8 cellular contexts compared by ENCODE assay signal in genomic region chr17:3004150-3004801, GRCh38. TPM values are rescaled to one million over a fixed set of nuclear protein-coding genes. Genes with fewer than 3 reads are reported as not detected.
DNase-seq lines count a peak whose midpoint lies in the region; ATAC-seq, FAIRE-seq and TF ChIP-seq lines count a peak whose summit lies in the region.

No MANE protein-coding gene starts in this region.

- in situ Hi-C loops in HepG2 (cut with HindIII; ENCODE audit: extremely low pct_ligation_motif_present, low pct_unique_long_range_greater_than_20kb), result no loop called here

- H3K27me3 Mint-ChIP-seq in activated CD4-positive, alpha-beta T cell treated with anti-CD3 and anti-CD28 coated beads, Interleukin-2, amount 10 ng/mL, durations not matched to agents 24 days and 14 days, result no peaks in the 10 kb centered on the region

- no peaks in the 10 kb centered on the region for H3K36me3 Mint-ChIP-seq in activated CD4-positive, alpha-beta T cell treated with anti-CD3 and anti-CD28 coated beads, Interleukin-2, amount 10 ng/mL, durations not matched to agents 24 days and 14 days (ENCODE audit: low read depth)

- H4K20me1 ChIP-seq in HepG2 (ENCODE audit: insufficient read depth, low read length), result no peaks in the 10 kb centered on the region

- no TSS peak for BruUV-seq in HepG2 (replicated peaks; lab: Mats Ljungman, UMichigan)

- peak; percentile 54 for DNase-seq in activated CD4-positive, alpha-beta T cell treated with anti-CD3 and anti-CD28 coated beads for 1 hour
- no peak for DNase-seq in activated CD4-positive, alpha-beta T cell treated with anti-CD3 and anti-CD28 coated beads, Interleukin-2, amount 10 ng/mL, durations not matched to agents 24 days and 14 days
- DNase-seq in NCI-H2081 (lab: John Stamatoyannopoulos, UW), result peak; percentile 92 to 93
- peak; percentile 16 for DNase-seq in WERI-Rb-1
- DNase-seq in choroid plexus epithelial cell (ENCODE audit: low read depth), result peak; percentile 95
- peak; percentile 78 for DNase-seq in HepG2 (ENCODE audit: low spot score)
- peak; percentile 62 for DNase-seq in stimulated activated CD4-positive, alpha-beta T cell treated with anti-CD3 and anti-CD28 coated beads, Interleukin-4, amount 100 ng/mL, for 24 hours

- H3K4me1 ChIP-seq in HepG2 (ENCODE audit: insufficient read depth, low read length), result peaks cover 15% of the 10 kb centered on the region

- intact Hi-C loops in activated CD4-positive, alpha-beta T cell treated with anti-CD3 and anti-CD28 coated beads, Interleukin-2, amount 10 ng/mL, durations not matched to agents 24 days and 14 days (cut with micrococcal nuclease), result loop anchor here (10.0 kb wide), 1 partner anchor 59 kb away; no protein-coding TSS in a partner anchor
- intact Hi-C loops in HepG2 (cut with micrococcal nuclease; ENCODE audit: unreplicated experiment), result no loop called here

- H3K27me3 ChIP-seq in WERI-Rb-1 (ENCODE audit: insufficient read depth, low read depth, severe bottlenecking) (no peaks in the 10 kb centered on the region), HepG2 (ENCODE audit: control insufficient read depth in 1 of 2, insufficient read depth in 2 of 2, low read length in 2 of 2) (no peaks in the 10 kb centered on the region)

- peak overlapping the region; percentile 2; the same call in 1 of the 2 replicates for H3K9ac ChIP-seq in HepG2 (ENCODE audit: insufficient read depth, low read depth, low read length)

- H3K9me3 Mint-ChIP-seq in activated CD4-positive, alpha-beta T cell treated with anti-CD3 and anti-CD28 coated beads, Interleukin-2, amount 10 ng/mL, durations not matched to agents 24 days and 14 days, result no peaks in the 10 kb centered on the region

- no peak for TF ChIP-seq CTCF in WERI-Rb-1 (IDR thresholded peaks at IDR 0.05; ENCODE audit: low read depth, low read length)
- no peak for TF ChIP-seq CTCF in choroid plexus epithelial cell (conservative IDR thresholded peaks at IDR 0.05; ENCODE audit: low read depth, low read length)
- no peak for TF ChIP-seq CTCF in HepG2 (CRISPR knock-in tag; IDR thresholded peaks at IDR 0.05)

- no peaks in the 10 kb centered on the region for H3K4me1 Mint-ChIP-seq in activated CD4-positive, alpha-beta T cell treated with anti-CD3 and anti-CD28 coated beads, Interleukin-2, amount 10 ng/mL, durations not matched to agents 24 days and 14 days

- CTCF ChIA-PET in HepG2 (lab: Yijun Ruan, JAX; ENCODE audit: low intra/inter-chr PET ratio, low total read pairs), result no interaction called here

- no peak for TF ChIP-seq POLR2A in HepG2 (IDR thresholded peaks at IDR 0.05; ENCODE audit: insufficient read depth in 1 of 2, low read depth in 2 of 2, low read length in 2 of 2)

- FAIRE-seq in HepG2 (lab: Jason Lieb, UNC), result no peak

- peak overlapping the region; percentile 48 for H3K4me2 ChIP-seq in HepG2 (ENCODE audit: low read depth, low read length)

- peak; percentile 63 for ATAC-seq in HepG2
- ATAC-seq in GM18870 (IDR thresholded peaks at IDR 0.05; ENCODE audit: unreplicated experiment), result no peak

- H3K9me3 ChIP-seq in WERI-Rb-1 (ENCODE audit: severe bottlenecking) (no peaks in the 10 kb centered on the region), HepG2 (ENCODE audit: low read length) (no peaks in the 10 kb centered on the region)

- H3K79me2 ChIP-seq in HepG2 (ENCODE audit: insufficient read depth, low read length), result no peaks in the 10 kb centered on the region

- no peak for TF ChIP-seq RAD21 in HepG2 (CRISPR knock-in tag; IDR thresholded peaks at IDR 0.05)

- H3K4me3 ChIP-seq in WERI-Rb-1 (ENCODE audit: low read depth, low read length), result no peak overlapping the region
- peak overlapping the region; percentile 22 for H3K4me3 ChIP-seq in choroid plexus epithelial cell (ENCODE audit: low read depth, low read length)
- H3K4me3 ChIP-seq in HepG2 (replicated peaks in 1 of 3; ENCODE audit: insufficient read depth in 1 of 3, low read depth in 2 of 3, low read length in 3 of 3), result no peak overlapping the region; a peak in 1 of 6 replicates

- H3K36me3 ChIP-seq in WERI-Rb-1 (peaks cover 54% of the 10 kb centered on the region), HepG2 (replicated peaks in 1 of 2; ENCODE audit: control insufficient read depth in 1 of 2, insufficient read depth in 2 of 2, low read length in 2 of 2) (peaks cover 15 to 27% of the 10 kb centered on the region in 2 experiments)

- H2AFZ ChIP-seq in HepG2 (ENCODE audit: low read length), result no peak overlapping the region

- no peak overlapping the region for H3K27ac Mint-ChIP-seq in activated CD4-positive, alpha-beta T cell treated with anti-CD3 and anti-CD28 coated beads, Interleukin-2, amount 10 ng/mL, durations not matched to agents 24 days and 14 days

- H3K27ac ChIP-seq in WERI-Rb-1 (no peak overlapping the region; the same call in 1 of the 2 replicates), HepG2 (ENCODE audit: extremely low read length, insufficient read depth, low read length) (peak overlapping the region; percentile 42)

- WGBS in HepG2 (ENCODE audit: low lambda C conversion rate), result 56% methylated on average over 16 of the region's 36 CpGs

- no peak overlapping the region for H3K4me3 Mint-ChIP-seq in activated CD4-positive, alpha-beta T cell treated with anti-CD3 and anti-CD28 coated beads, Interleukin-2, amount 10 ng/mL, durations not matched to agents 24 days and 14 days

- TF ChIP-seq EP300 in HepG2 (IDR thresholded peaks at IDR 0.05; ENCODE audit: low read depth in 2 of 2, low read length in 2 of 2) (no peak), HepG2 (CRISPR knock-in tag; IDR thresholded peaks at IDR 0.05; ENCODE audit: borderline replicate concordance) (no peak)

- POLR2A ChIA-PET in HepG2 (lab: Yijun Ruan, JAX), result no interaction called here

TF ChIP-seq in HepG2, 621 proteins besides CTCF, POLR2A, EP300 and RAD21 (continues in another document):
- TF ChIP-seq, protein P1, sequence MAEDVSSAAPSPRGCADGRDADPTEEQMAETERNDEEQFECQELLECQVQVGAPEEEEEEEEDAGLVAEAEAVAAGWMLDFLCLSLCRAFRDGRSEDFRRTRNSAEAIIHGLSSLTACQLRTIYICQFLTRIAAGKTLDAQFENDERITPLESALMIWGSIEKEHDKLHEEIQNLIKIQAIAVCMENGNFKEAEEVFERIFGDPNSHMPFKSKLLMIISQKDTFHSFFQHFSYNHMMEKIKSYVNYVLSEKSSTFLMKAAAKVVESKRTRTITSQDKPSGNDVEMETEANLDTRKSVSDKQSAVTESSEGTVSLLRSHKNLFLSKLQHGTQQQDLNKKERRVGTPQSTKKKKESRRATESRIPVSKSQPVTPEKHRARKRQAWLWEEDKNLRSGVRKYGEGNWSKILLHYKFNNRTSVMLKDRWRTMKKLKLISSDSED (CRISPR knock-in tag; IDR thresholded peaks at IDR 0.05), result no peak
- TF ChIP-seq ZNF256 (CRISPR knock-in tag; conservative IDR thresholded peaks at IDR 0.05) (no peak), ZNF564 (CRISPR knock-in tag; IDR thresholded peaks at IDR 0.05) (no peak), CREB1 (IDR thresholded peaks at IDR 0.05) (no peak), CREB1 (CRISPR knock-in tag; IDR thresholded peaks at IDR 0.05) (peak; percentile 68)

RNA-seq across cellular contexts. Expression of gene OR1D5, which starts 59.1 kb away (rescaled TPM):
- not detected in 2 replicates for total RNA-seq in activated CD4-positive, alpha-beta T cell treated with anti-CD3 and anti-CD28 coated beads, Interleukin-2, amount 10 ng/mL, durations not matched to agents 24 days and 14 days
- not detected in 2 replicates for total RNA-seq in HepG2 (2016; rRNA removed; fragmentation: Illumina TruSeq; extraction: Trizol)
- total RNA-seq in HepG2 (2016; cell fraction: cytosol; rRNA removed; fragmentation: Illumina TruSeq; extraction: Trizol; ENCODE audit: low read depth), result not detected in 2 replicates
- total RNA-seq in HepG2 (2016; cell fraction: insoluble cytoplasmic fraction; rRNA removed; fragmentation: Illumina TruSeq; extraction: Trizol), result not detected in 2 replicates
- not detected in 2 replicates for total RNA-seq in HepG2 (2016; cell fraction: membrane; rRNA removed; fragmentation: Illumina TruSeq; extraction: Trizol)
- total RNA-seq in HepG2 (2016; cell fraction: nucleus; rRNA removed; fragmentation: Illumina TruSeq; extraction: Trizol), result not detected in 2 replicates
- not detected in 2 replicates for polyA plus RNA-seq in HepG2 (2011; rRNA removed)
- not detected in 2 replicates for polyA plus RNA-seq in HepG2 (2011; cell fraction: cytosol; rRNA removed)
- not detected in 2 replicates for polyA plus RNA-seq in HepG2 (2011; cell fraction: nucleus; rRNA removed)
- not detected in 2 replicates for polyA plus RNA-seq in HepG2 (2012)
- polyA plus RNA-seq in HepG2 (2016; cell fraction: cytosol; fragmentation: Illumina TruSeq; extraction: Trizol; ENCODE audit: low read depth), result not detected in 2 replicates
- not detected in 2 replicates for polyA plus RNA-seq in HepG2 (2016; cell fraction: insoluble cytoplasmic fraction; fragmentation: Illumina TruSeq; extraction: Trizol; ENCODE audit: low read depth)
- not detected in 2 replicates for polyA plus RNA-seq in HepG2 (2016; cell fraction: membrane; fragmentation: Illumina TruSeq; extraction: Trizol; ENCODE audit: low read depth)
- not detected in 2 replicates for polyA plus RNA-seq in HepG2 (2016; cell fraction: nucleus; fragmentation: Illumina TruSeq; extraction: Trizol; ENCODE audit: insufficient read depth, low read depth)
- polyA minus RNA-seq in HepG2 (2011; rRNA and poly(A)+ RNA removed; ENCODE audit: low replicate concordance), result not detected in 2 replicates
- polyA minus RNA-seq in HepG2 (2011; cell fraction: cytosol; rRNA and poly(A)+ RNA removed), result not detected in 2 replicates
- not detected in 2 replicates for polyA minus RNA-seq in HepG2 (2011; cell fraction: nucleus; rRNA and poly(A)+ RNA removed)
